In genomic region chr11:128789497-128790080, GRCh38 we compare ENCODE assay signal across 18 cellular contexts.
DNase-seq lines count a peak whose midpoint lies in the region; FAIRE-seq and TF ChIP-seq lines count a peak whose summit lies in the region.
"Had no signal": no experiment of that assay in that cellular context is flagged by ENCODE, and none has a peak within 500 bp of the region (broad histone marks: within the 10 kb centered on the region; RNA-seq: fewer than 3 reads in every experiment).

No MANE protein-coding gene starts in this region.

- peaks cover 20% of the 10 kb centered on the region for H3K4me1 Mint-ChIP-seq in astrocyte (ENCODE audit: low read depth, unreplicated experiment)
- peaks cover 51 to 77% of the 10 kb centered on the region in 2 donors for H3K4me1 Mint-ChIP-seq in immature natural killer cell

- peak overlapping the region; percentile 70 for H3K27ac Mint-ChIP-seq in astrocyte (ENCODE audit: unreplicated experiment)
- H3K27ac Mint-ChIP-seq in immature natural killer cell = peak overlapping the region in 5 of 6 donors; percentile 53 to 90 (median 72)

- peaks cover 8% of the 10 kb centered on the region for H3K4me1 ChIP-seq in astrocyte (ENCODE audit: insufficient read depth, low read length)
- H3K4me1 ChIP-seq in smooth muscle cell (ENCODE audit: low read depth) = peaks cover 11% of the 10 kb centered on the region
- H3K4me1 ChIP-seq: sigmoid colon, testis had no signal

- WGBS in smooth muscle cell (ENCODE audit: low lambda C conversion rate) = 85% methylated on average over 15 of the region's 15 CpGs

- H2AFZ ChIP-seq in astrocyte (ENCODE audit: low read depth, low read length) (no peak overlapping the region), smooth muscle cell (ENCODE audit: low read depth) (no peak overlapping the region)

- no peak for DNase-seq in GM12891 (ENCODE audit: insufficient read length, low spot score)
- DNase-seq in astrocyte (ENCODE audit: low read depth) = no peak
- no peak for DNase-seq in immature natural killer cell
- DNase-seq in smooth muscle cell (lab: John Stamatoyannopoulos, UW; ENCODE audit: unreplicated experiment) = no peak
- no peak for DNase-seq in cortex of kidney (lab: John Stamatoyannopoulos, UW)
- DNase-seq in GM13976 (ENCODE audit: low spot score) = no peak
- DNase-seq in activated T-cell treated with anti-CD3 and anti-CD28 coated beads for 4 hours = no peak
- DNase-seq: activated gamma-delta T cell; KG1; NCI-H2171 treated with DMSO at 0.1 percent for 48 hours; NCI-H774; sigmoid colon; stimulated activated CD4-positive, alpha-beta T cell treated with anti-CD3 and anti-CD28 coated beads, Interleukin-4, amount 100 ng/mL, for 1 hour; T-helper 9 cell had no signal

- H3K4me2 ChIP-seq in astrocyte (ENCODE audit: low read length) (peak overlapping the region; percentile 80), smooth muscle cell (peak overlapping the region; percentile 71)

- H3K4me3 ChIP-seq in astrocyte (ENCODE audit: insufficient read depth, low read depth, low read length) (no peak overlapping the region), smooth muscle cell (no peak overlapping the region)
- H3K4me3 ChIP-seq: coronary artery, gastroesophageal sphincter, sigmoid colon, testis had no signal

- H3K36me3 Mint-ChIP-seq in astrocyte (ENCODE audit: low read depth, unreplicated experiment) = peaks cover 9% of the 10 kb centered on the region
- H3K36me3 Mint-ChIP-seq in immature natural killer cell = peaks cover 15 to 49% (median 20%) of the 10 kb centered on the region in 3 donors

- no peaks in the 10 kb centered on the region for H3K9me3 Mint-ChIP-seq in astrocyte (ENCODE audit: unreplicated experiment)
- no peaks in the 10 kb centered on the region for H3K9me3 Mint-ChIP-seq in immature natural killer cell

- TF ChIP-seq POLR2A in GM12891 (IDR thresholded peaks at IDR 0.05; ENCODE audit: low read depth, low read length) = no peak

- no peaks in the 10 kb centered on the region for H3F3A ChIP-seq in smooth muscle cell (ENCODE audit: low read depth)

- H3K9ac ChIP-seq in astrocyte (ENCODE audit: low read length) (peak overlapping the region; percentile 64), smooth muscle cell (ENCODE audit: low read depth) (no peak overlapping the region)

- H3K9me3 ChIP-seq in astrocyte (ENCODE audit: insufficient read depth, low read depth, low read length) (no peaks in the 10 kb centered on the region), smooth muscle cell (replicated peaks; ENCODE audit: low read depth) (no peaks in the 10 kb centered on the region)
- H3K9me3 ChIP-seq: gastroesophageal sphincter, sigmoid colon, testis had no signal

- peaks cover 3% of the 10 kb centered on the region for H3K36me3 ChIP-seq in astrocyte (ENCODE audit: insufficient read depth, low read length)
- H3K36me3 ChIP-seq in smooth muscle cell (ENCODE audit: low read depth) = no peaks in the 10 kb centered on the region
- H3K36me3 ChIP-seq: gastroesophageal sphincter, sigmoid colon had no signal

- FAIRE-seq in GM12891 (lab: Jason Lieb, UNC) = peak; percentile 31
- no peak for FAIRE-seq in astrocyte (lab: Jason Lieb, UNC)

- no peaks in the 10 kb centered on the region for H3K79me2 ChIP-seq in astrocyte (ENCODE audit: insufficient read depth, low read length)
- no peaks in the 10 kb centered on the region for H3K79me2 ChIP-seq in smooth muscle cell (ENCODE audit: low read depth)

- no peak overlapping the region for H3K27ac ChIP-seq in astrocyte (ENCODE audit: low read depth, low read length)
- H3K27ac ChIP-seq in smooth muscle cell (ENCODE audit: low read depth) = no peak overlapping the region
- H3K27ac ChIP-seq: coronary artery, epithelial cell of prostate, gastroesophageal sphincter, sigmoid colon, testis had no signal

- H4K20me1 ChIP-seq in astrocyte (ENCODE audit: insufficient read depth, low read length) = no peaks in the 10 kb centered on the region
- no peaks in the 10 kb centered on the region for H4K20me1 ChIP-seq in smooth muscle cell (ENCODE audit: low read depth)

- no peak for TF ChIP-seq CTCF in astrocyte (IDR thresholded peaks at IDR 0.05; ENCODE audit: insufficient read depth, low read depth, low read length)
- TF ChIP-seq CTCF in smooth muscle cell (IDR thresholded peaks at IDR 0.05; ENCODE audit: borderline replicate concordance, insufficient read depth, poor library complexity, severe bottlenecking) = no peak
- TF ChIP-seq CTCF in GM13976 (IDR thresholded peaks at IDR 0.05; ENCODE audit: borderline replicate concordance, control extremely low read depth, extremely low read depth, insufficient read depth, missing control alignments) = no peak

- no peaks in the 10 kb centered on the region for H3K27me3 ChIP-seq in astrocyte (ENCODE audit: insufficient read depth, low read length)
- H3K27me3 ChIP-seq in smooth muscle cell (ENCODE audit: low read depth) = no peaks in the 10 kb centered on the region
- H3K27me3 ChIP-seq: gastroesophageal sphincter, sigmoid colon, testis had no signal

- H3K4me3 Mint-ChIP-seq in astrocyte (ENCODE audit: unreplicated experiment) (no peak overlapping the region), immature natural killer cell (no peak overlapping the region)

- H3K27me3 Mint-ChIP-seq in astrocyte (ENCODE audit: low read depth, unreplicated experiment) (peaks cover 1% of the 10 kb centered on the region), immature natural killer cell (ENCODE audit: low read depth in 3 of 3) (peaks cover 0 to 3% (median 0%) of the 10 kb centered on the region in 3 donors)

- in situ Hi-C loops in GM13976 (cut with MboI; ENCODE audit: low sequenced_read_pairs, unreplicated experiment) = no loop called here

TF ChIP-seq in GM12891, 5 proteins besides CTCF, POLR2A, EP300 and RAD21:
- TF ChIP-seq SPI1 (IDR thresholded peaks at IDR 0.05; ENCODE audit: low read depth, low read length) (no peak), TAF1 (IDR thresholded peaks at IDR 0.05; ENCODE audit: low read depth, low read length) (no peak), POLR2AphosphoS5 (IDR thresholded peaks at IDR 0.05; ENCODE audit: low read depth, low read length) (no peak), POU2F2 (IDR thresholded peaks at IDR 0.05; ENCODE audit: low read depth, low read length) (no peak), PAX5 (IDR thresholded peaks at IDR 0.05; ENCODE audit: insufficient read depth, low read length, severe bottlenecking) (no peak)
